ENCODE assay signal across 16 cellular contexts in the genomic region with DNA sequence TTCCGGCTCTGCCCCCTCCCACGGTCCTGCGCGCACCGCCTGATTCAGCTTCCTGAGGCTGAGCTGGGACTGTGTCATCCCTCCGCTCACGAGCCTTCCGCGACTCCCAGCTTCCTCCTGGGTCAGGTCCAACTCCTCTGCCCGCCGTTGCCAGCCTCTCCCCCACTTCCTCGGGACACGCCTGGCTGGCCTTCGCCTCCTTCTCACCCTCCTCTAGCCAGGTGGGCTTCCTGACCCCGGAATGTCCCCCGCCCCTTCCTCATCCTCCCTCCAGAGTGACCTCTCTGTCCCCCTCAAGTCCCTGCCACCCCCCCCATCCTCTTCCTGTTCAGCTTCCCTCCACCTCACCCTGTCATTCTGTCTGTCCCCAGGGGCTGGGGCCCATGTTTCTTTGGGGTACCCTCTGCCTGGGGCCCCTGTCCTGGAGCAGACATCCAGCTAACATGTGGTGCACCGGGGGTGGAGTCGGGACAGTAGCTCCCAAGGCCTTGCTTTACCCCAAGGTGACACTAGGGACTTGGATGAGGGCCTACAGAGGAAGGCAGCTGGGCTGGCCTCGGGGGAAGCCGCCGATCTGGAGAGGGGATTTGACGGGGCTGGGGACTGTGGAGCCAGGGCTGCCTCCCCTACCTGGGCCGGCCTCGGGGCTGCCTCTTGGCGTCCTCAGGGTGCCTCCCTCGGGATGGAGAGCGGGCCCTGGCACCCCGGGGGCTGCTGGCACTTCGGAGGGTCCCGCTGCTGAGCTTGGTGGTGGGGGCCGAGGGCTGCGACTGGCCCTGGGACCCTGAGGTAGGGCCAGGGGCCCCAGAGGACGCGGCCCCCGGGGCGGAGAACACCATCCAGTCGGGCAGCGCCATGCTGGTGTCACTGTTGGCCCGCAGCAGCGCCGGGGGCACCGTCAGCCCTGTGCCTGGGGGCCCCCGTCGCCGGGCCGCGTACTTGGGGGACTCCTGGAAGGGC. TPM values are rescaled to one million over a fixed set of nuclear protein-coding genes. Genes with fewer than 3 reads are reported as not detected.
A peak's percentile ranks its signal among the peaks of the same experiment; 100 is the strongest.
DNase-seq lines count a peak whose midpoint lies in the region; ATAC-seq, FAIRE-seq and TF ChIP-seq lines count a peak whose summit lies in the region.
"Had no signal": no experiment of that assay in that cellular context is flagged by ENCODE, and none has a peak within 500 bp of the region (broad histone marks: within the 10 kb centered on the region; RNA-seq: fewer than 3 reads in every experiment).

No MANE protein-coding gene starts in this region.

- POLR2A ChIA-PET in PC-3 (lab: Charles Lee; ENCODE audit: unreplicated experiment) = no interaction called here

- peaks cover 35% of the 10 kb centered on the region for H3K27me3 ChIP-seq in PC-3 (ENCODE audit: low read length)
- H3K27me3 ChIP-seq: pancreas had no signal

- H3K4me2 ChIP-seq in PC-3 (ENCODE audit: low read length) = peak overlapping the region; percentile 73

- TF ChIP-seq CTCF in PC-3 (conservative IDR thresholded peaks at IDR 0.05; ENCODE audit: low read depth, low read length) (no peak), kidney (IDR thresholded peaks at IDR 0.05; ENCODE audit: borderline replicate concordance, extremely low read depth, insufficient read depth) (no peak)

- H3K9me2 ChIP-seq in PC-3 (replicated peaks; ENCODE audit: low read length) = no peaks in the 10 kb centered on the region

- H3K4me3 ChIP-seq in PC-3 (ENCODE audit: low read length) (0 out of 2 replicates have a peak overlapping the region, but pooled peaks have one; percentile 9), kidney (ENCODE audit: low read length in 2 of 2) (no peak overlapping the region)
- H3K4me3 ChIP-seq: pancreas, SJSA1 had no signal

- intact Hi-C loops in PC-3 (cut with micrococcal nuclease) (no loop called here), kidney (cut with DNase I) (no loop called here)

- ATAC-seq in PC-3 = peak; percentile 64
- ATAC-seq in GM18907 (IDR thresholded peaks at IDR 0.05; ENCODE audit: unreplicated experiment) = no peak
- no peak for ATAC-seq in HG02588 (IDR thresholded peaks at IDR 0.05; ENCODE audit: unreplicated experiment)

- H3K9ac ChIP-seq in PC-3 (ENCODE audit: low read length) (no peak overlapping the region), kidney (ENCODE audit: low read length in 2 of 2) (no peak overlapping the region)

- H3K27ac ChIP-seq in PC-3 (ENCODE audit: low read length) = no peak overlapping the region
- H3K27ac ChIP-seq in kidney (ENCODE audit: low read depth in 2 of 2, low read length in 2 of 2) = no peak overlapping the region
- H3K27ac ChIP-seq: C4-2B, pancreas, SJSA1 had no signal

- H3K36me3 ChIP-seq in PC-3 (ENCODE audit: low read depth, low read length) = no peaks in the 10 kb centered on the region
- H3K36me3 ChIP-seq in kidney (ENCODE audit: control insufficient read depth in 1 of 2, insufficient read depth in 2 of 2, low read length in 2 of 2) = no peaks in the 10 kb centered on the region
- H3K36me3 ChIP-seq: pancreas, SJSA1 had no signal

- no peaks in the 10 kb centered on the region for H3K79me2 ChIP-seq in PC-3 (ENCODE audit: low read length)

- H3F3A ChIP-seq in PC-3 (ENCODE audit: low read length, unreplicated experiment) = no peaks in the 10 kb centered on the region

- no TSS peak for BruUV-seq in PC-3 (replicated peaks; lab: Mats Ljungman, UMichigan)

- CTCF ChIA-PET in PC-3 (lab: Charles Lee) = interaction anchor here (0.6 to 1.6 kb wide), 5 partner anchors 22 to 147 kb away, joined by 3 to 21 read pairs (median 4); no protein-coding TSS in a partner anchor

- no peak overlapping the region for H2AFZ ChIP-seq in PC-3 (ENCODE audit: low read length)

- no peaks in the 10 kb centered on the region for H4K20me1 ChIP-seq in PC-3 (ENCODE audit: low read length)

- H3K9me3 ChIP-seq in PC-3 (ENCODE audit: low read length) (no peaks in the 10 kb centered on the region), kidney (ENCODE audit: control insufficient read depth in 1 of 2, low read length in 2 of 2) (no peaks in the 10 kb centered on the region)
- H3K9me3 ChIP-seq: pancreas, SJSA1 had no signal

- DNase-seq in AML-193 (lab: John Stamatoyannopoulos, UW) (peak; percentile 27 to 32), GDM1 (lab: John Stamatoyannopoulos, UW) (peak; percentile 58), PC-3 (peak; percentile 57), kidney (peak; percentile 73), D341Med (ENCODE audit: low spot score) (no peak), T1000 (lab: John Stamatoyannopoulos, UW) (no peak)
- DNase-seq: activated effector memory CD4-positive, alpha-beta T cell treated with anti-CD3 and anti-CD28 coated beads, Interleukin-2, amount 50 U/mL, for 16 hours; NCI-H2029 treated with DMSO at 0.1 percent for 48 hours had no signal

- no peak for FAIRE-seq in kidney (lab: Jason Lieb, UNC)
- FAIRE-seq: keratinocyte, pancreas, TTC549 had no signal

- H3K4me1 ChIP-seq in PC-3 (ENCODE audit: insufficient read depth, low read length) (peaks cover 15% of the 10 kb centered on the region), kidney (ENCODE audit: control insufficient read depth in 1 of 2, insufficient read depth in 1 of 2, low read depth in 1 of 2, low read length in 2 of 2) (no peaks in the 10 kb centered on the region)
- H3K4me1 ChIP-seq: pancreas, SJSA1 had no signal

RNA-seq across cellular contexts. Expression of gene SHANK1, which starts 16.5 kb away (rescaled TPM):
- total RNA-seq in PC-3 (2014; rRNA removed) (0.12 and 0.47 TPM in 2 replicates), kidney (0.35 TPM)
- 0.24 TPM for polyA plus RNA-seq in kidney (ENCODE audit: insufficient read depth, low read depth, low replicate concordance)
- total RNA-seq: activated CD8-positive, alpha-beta memory T cell treated with anti-CD3 and anti-CD28 coated beads for 36 hours; SJSA1 had no signal

RNA-seq across cellular contexts. Expression of gene CLEC11A, which starts 20.0 kb away (rescaled TPM):
- total RNA-seq in PC-3 (2014; rRNA removed) = 2.3 and 2.4 TPM in 2 replicates
- total RNA-seq in kidney = 9.6 TPM
- 24.5 TPM for polyA plus RNA-seq in kidney (ENCODE audit: insufficient read depth, low read depth, low replicate concordance)

RNA-seq across cellular contexts. Expression of gene C19orf81, which starts 53.9 kb away (rescaled TPM):
- total RNA-seq in PC-3 (2014; rRNA removed) = 5.7 and 20.0 TPM in 2 replicates
- total RNA-seq in kidney = 3.0 TPM
- polyA plus RNA-seq in kidney (ENCODE audit: insufficient read depth, low read depth, low replicate concordance) = 1.6 TPM
- total RNA-seq: SJSA1 had no signal
- polyA plus RNA-seq: keratinocyte had no signal

Comparison
In these comparisons a context has a peak if more than half of its experiments do, and no peak if none do; other contexts are left out.
1. DNase-seq: peak in AML-193 (2 of 2), GDM1 (single experiment), PC-3 (single experiment) and kidney (single experiment); none in D341Med (single experiment) and T1000 (single experiment).